Comparison of ENCODE assay signal across 13 cellular contexts in genomic region chr21:25462517-25462971, GRCh38.
A peak's percentile ranks its signal among the peaks of the same experiment; 100 is the strongest.
DNase-seq lines count a peak whose midpoint lies in the region; ATAC-seq and TF ChIP-seq lines count a peak whose summit lies in the region.
"Had no signal": no experiment of that assay in that cellular context is flagged by ENCODE, and none has a peak within 500 bp of the region (broad histone marks: within the 10 kb centered on the region; RNA-seq: fewer than 3 reads in every experiment).

No MANE protein-coding gene starts in this region.

- H3K9ac ChIP-seq in H9 (ENCODE audit: extremely low read depth, insufficient read length, low read length) = no peak overlapping the region

- no peak overlapping the region for H2BK120ac ChIP-seq in H9 (ENCODE audit: low read depth, low read length, poor library complexity, severe bottlenecking)

- H4K91ac ChIP-seq in H9 (ENCODE audit: insufficient read length, low read depth, low read length) = no peak overlapping the region

- H3K14ac ChIP-seq in H9 (ENCODE audit: insufficient read depth, low read length) = no peak overlapping the region

- no peak overlapping the region for H3K56ac ChIP-seq in H9 (ENCODE audit: insufficient read length, low read depth, low read length)

- CTCF ChIA-PET in naive thymus-derived CD4-positive, alpha-beta T cell (lab: Charles Lee) = interaction anchor here (0.6 kb wide), 1 partner anchor 111 kb away, joined by 3 read pairs; no protein-coding TSS in a partner anchor

- H3K4me3 ChIP-seq in naive thymus-derived CD4-positive, alpha-beta T cell (ENCODE audit: low read length) = no peak overlapping the region
- H3K4me3 ChIP-seq: Peyer's patch had no signal

- no CpG with 5 or more reads among the region's 5 CpGs for WGBS in H9 (ENCODE audit: extremely low coverage, insufficient read length, low lambda C conversion rate)

- no peak overlapping the region for H3T11ph ChIP-seq in H9 (ENCODE audit: low read length)

- H3K23ac ChIP-seq in H9 (ENCODE audit: insufficient read length, low read depth, low read length) = no peak overlapping the region

- peak overlapping the region; percentile 99 for H3K27ac Mint-ChIP-seq in activated naive CD8-positive, alpha-beta T cell
- peak overlapping the region in 1 of 9 donors; percentile 72 for H3K27ac Mint-ChIP-seq in naive thymus-derived CD4-positive, alpha-beta T cell
- H3K27ac Mint-ChIP-seq in H9 (no peak overlapping the region), HFFc6 (no peak overlapping the region)
- H3K27ac Mint-ChIP-seq: WTC11 had no signal

- H3K4me1 ChIP-seq in naive thymus-derived CD4-positive, alpha-beta T cell (ENCODE audit: control insufficient read depth in 2 of 2, insufficient read depth in 2 of 2, low read length in 2 of 2) = no peaks in the 10 kb centered on the region
- no peaks in the 10 kb centered on the region for H3K4me1 ChIP-seq in H9 (ENCODE audit: insufficient read depth, low read length)

- no peak overlapping the region for H2BK20ac ChIP-seq in H9 (ENCODE audit: low read depth, low read length, poor library complexity, severe bottlenecking)

- no peak overlapping the region for H4K8ac ChIP-seq in H9 (replicated peaks; ENCODE audit: insufficient read length, low read depth, low read length)

- H4K5ac ChIP-seq in H9 (ENCODE audit: insufficient read length, low read depth, low read length) = no peak overlapping the region

- peaks cover 7% of the 10 kb centered on the region for H3K9me3 Mint-ChIP-seq in activated naive CD8-positive, alpha-beta T cell (ENCODE audit: low read depth)
- H3K9me3 Mint-ChIP-seq in naive thymus-derived CD4-positive, alpha-beta T cell = peaks cover 0 to 9% (median 0%) of the 10 kb centered on the region in 11 donors
- H3K9me3 Mint-ChIP-seq in H9 (no peaks in the 10 kb centered on the region), HFFc6 (no peaks in the 10 kb centered on the region)
- H3K9me3 Mint-ChIP-seq: WTC11 had no signal

- no peaks in the 10 kb centered on the region for H3K36me3 ChIP-seq in naive thymus-derived CD4-positive, alpha-beta T cell (ENCODE audit: control insufficient read depth in 2 of 3, insufficient read depth in 3 of 3, low read length in 3 of 3)
- H3K36me3 ChIP-seq: Peyer's patch had no signal

- H2AK5ac ChIP-seq in H9 (ENCODE audit: insufficient read length, low read length) = no peak overlapping the region

- H2BK12ac ChIP-seq in H9 (ENCODE audit: insufficient read length, low read depth, low read length) = no peak overlapping the region

- H2BK15ac ChIP-seq in H9 (ENCODE audit: low read depth, low read length) = no peak overlapping the region

- ATAC-seq in GM18867 (IDR thresholded peaks at IDR 0.05; ENCODE audit: unreplicated experiment) (peak; percentile 73), HG03064 (IDR thresholded peaks at IDR 0.05; ENCODE audit: low read depth, unreplicated experiment) (peak; percentile 52)
- ATAC-seq in naive thymus-derived CD4-positive, alpha-beta T cell = no peak
- ATAC-seq: esophagus mucosa, WTC11 had no signal

- H3K4me2 ChIP-seq in H9 (ENCODE audit: insufficient read depth, insufficient read length, low read length) = no peak overlapping the region

- no peaks in the 10 kb centered on the region for H3K23me2 ChIP-seq in H9 (ENCODE audit: insufficient read length, low read depth, low read length, poor library complexity, severe bottlenecking)

- no peak overlapping the region for H3K27ac ChIP-seq in naive thymus-derived CD4-positive, alpha-beta T cell (ENCODE audit: low read depth, low read length)
- no peak overlapping the region for H3K27ac ChIP-seq in H9 (ENCODE audit: insufficient read length, low read depth, low read length)
- H3K27ac ChIP-seq: HL-60, Peyer's patch had no signal

- DNase-seq in GM20000 (ENCODE audit: low spot score) (peak; percentile 43), H9 (no peak), HFFc6 (no peak)
- no peak for DNase-seq in naive thymus-derived CD4-positive, alpha-beta T cell
- DNase-seq in stimulated activated CD4-positive, alpha-beta T cell treated with anti-CD3 and anti-CD28 coated beads, Interleukin-4, amount 100 ng/mL, for 4 hours = no peak
- DNase-seq: NCI-H1417, Peyer's patch had no signal

- no peak for TF ChIP-seq CTCF in GM20000 (IDR thresholded peaks at IDR 0.05; ENCODE audit: extremely low read depth, missing control alignments)
- TF ChIP-seq CTCF in H9 (conservative IDR thresholded peaks at IDR 0.05) = no peak
- no peak for TF ChIP-seq CTCF in HFFc6 (IDR thresholded peaks at IDR 0.05)

- no peaks in the 10 kb centered on the region for H3K79me2 ChIP-seq in H9 (ENCODE audit: insufficient read depth, low read length)

- H3K18ac ChIP-seq in H9 (ENCODE audit: insufficient read length, low read depth, low read length) = no peak overlapping the region

- H3K79me1 ChIP-seq in H9 (ENCODE audit: insufficient read depth, low read depth, low read length, poor library complexity, severe bottlenecking) = no peaks in the 10 kb centered on the region

- POLR2A ChIA-PET in naive thymus-derived CD4-positive, alpha-beta T cell (lab: Charles Lee) = no interaction called here

- no peak overlapping the region for H2AFZ ChIP-seq in H9 (ENCODE audit: low read length)

- H3K27me3 Mint-ChIP-seq in activated naive CD8-positive, alpha-beta T cell = no peaks in the 10 kb centered on the region
- no peaks in the 10 kb centered on the region for H3K27me3 Mint-ChIP-seq in naive thymus-derived CD4-positive, alpha-beta T cell
- peaks cover 8% of the 10 kb centered on the region; the same call in 1 of the 2 replicates for H3K27me3 Mint-ChIP-seq in H9 (ENCODE audit: low read depth)
- H3K27me3 Mint-ChIP-seq in HFFc6 (ENCODE audit: insufficient read depth) = peaks cover 9% of the 10 kb centered on the region

- peak overlapping the region; percentile 69 for H3K4me3 Mint-ChIP-seq in activated naive CD8-positive, alpha-beta T cell
- peak overlapping the region in 1 of 10 donors; percentile 41 for H3K4me3 Mint-ChIP-seq in naive thymus-derived CD4-positive, alpha-beta T cell
- H3K4me3 Mint-ChIP-seq in H9 = no peak overlapping the region
- H3K4me3 Mint-ChIP-seq in HFFc6 = no peak overlapping the region
- H3K4me3 Mint-ChIP-seq: WTC11 had no signal

- intact Hi-C loops in naive thymus-derived CD4-positive, alpha-beta T cell (cut with micrococcal nuclease) = loop anchor here in 1 of 2 donors (5.0 kb wide), 1 partner anchor 100 kb away; no protein-coding TSS in a partner anchor

- H3K4me1 Mint-ChIP-seq in activated naive CD8-positive, alpha-beta T cell (ENCODE audit: low read depth) = peaks cover 77% of the 10 kb centered on the region
- H3K4me1 Mint-ChIP-seq in naive thymus-derived CD4-positive, alpha-beta T cell = peaks cover 0 to 54% (median 13%) of the 10 kb centered on the region in 7 donors
- H3K4me1 Mint-ChIP-seq in H9 (no peaks in the 10 kb centered on the region), HFFc6 (ENCODE audit: low read depth) (peaks cover 2% of the 10 kb centered on the region)
- H3K4me1 Mint-ChIP-seq: WTC11 had no signal

- no peaks in the 10 kb centered on the region for H3K27me3 ChIP-seq in naive thymus-derived CD4-positive, alpha-beta T cell (ENCODE audit: control insufficient read depth in 2 of 2, insufficient read depth in 2 of 2, low read length in 2 of 2)
- no peaks in the 10 kb centered on the region for H3K27me3 ChIP-seq in H9 (ENCODE audit: insufficient read depth, low read length)
- H3K27me3 ChIP-seq: Peyer's patch had no signal

- peaks cover 14% of the 10 kb centered on the region for H3K36me3 Mint-ChIP-seq in activated naive CD8-positive, alpha-beta T cell
- H3K36me3 Mint-ChIP-seq in naive thymus-derived CD4-positive, alpha-beta T cell = peaks cover 0 to 9% (median 0%) of the 10 kb centered on the region in 5 donors
- no peaks in the 10 kb centered on the region; a peak in 1 of 7 replicates for H3K36me3 Mint-ChIP-seq in H9 (ENCODE audit: insufficient read depth in 1 of 3, low read depth in 3 of 3)
- H3K36me3 Mint-ChIP-seq in HFFc6 (ENCODE audit: low read depth) = no peaks in the 10 kb centered on the region
- H3K36me3 Mint-ChIP-seq: WTC11 had no signal

- no peaks in the 10 kb centered on the region for H3K9me3 ChIP-seq in naive thymus-derived CD4-positive, alpha-beta T cell (ENCODE audit: control insufficient read depth in 2 of 3, low read length in 3 of 3)
- no peaks in the 10 kb centered on the region for H3K9me3 ChIP-seq in H9 (ENCODE audit: control insufficient read depth, low read depth, low read length)
- H3K9me3 ChIP-seq: Peyer's patch had no signal

- no peaks in the 10 kb centered on the region for H4K20me1 ChIP-seq in H9 (ENCODE audit: control insufficient read depth, insufficient read depth, insufficient read length)

- H2BK5ac ChIP-seq in H9 (ENCODE audit: insufficient read length, low read length) = no peak overlapping the region

- no peak overlapping the region for H3K4ac ChIP-seq in H9 (ENCODE audit: low read depth, low read length)
